ENCODE assay signal across 9 cellular contexts in genomic region chr6:116531675-116532570, GRCh38. TPM values are rescaled to one million over a fixed set of nuclear protein-coding genes. Genes with fewer than 3 reads are reported as not detected.
A peak's percentile ranks its signal among the peaks of the same experiment; 100 is the strongest.
DNase-seq lines count a peak whose midpoint lies in the region; ATAC-seq and TF ChIP-seq lines count a peak whose summit lies in the region.
"Had no signal": no experiment of that assay in that cellular context is flagged by ENCODE, and none has a peak within 500 bp of the region (broad histone marks: within the 10 kb centered on the region; RNA-seq: fewer than 3 reads in every experiment).

No MANE protein-coding gene starts in this region.

- CTCF ChIA-PET in IMR-90 (lab: Yijun Ruan, JAX), result interaction anchor here (0.6 to 2.1 kb wide), 7 partner anchors 9 to 308 kb away, joined by 3 to 12 read pairs (median 3); partner anchors contain the start of gene CALHM5

- H3K4me1 ChIP-seq in IMR-90 (ENCODE audit: control insufficient read depth, insufficient read depth, low read length) (peaks cover 13% of the 10 kb centered on the region), psoas muscle (peaks cover 3% of the 10 kb centered on the region)

- POLR2A ChIA-PET in IMR-90 (lab: Charles Lee; ENCODE audit: unreplicated experiment), result interaction anchor here (1.0 kb wide), 1 partner anchor 9 kb away, joined by 3 read pairs; no protein-coding TSS in a partner anchor

- no peak overlapping the region for H3K4ac ChIP-seq in IMR-90 (ENCODE audit: low read depth, low read length)

- no TSS peak for BruUV-seq in IMR-90 (replicated peaks; lab: Mats Ljungman, UMichigan)

- intact Hi-C loops in IMR-90 (cut with micrococcal nuclease), result loop anchor here (1.0 to 2.0 kb wide), 6 partner anchors 19 to 309 kb away; partner anchors contain the start of gene DSE
- intact Hi-C loops in activated T-helper 2 cell treated with anti-CD3 and anti-CD28 coated beads, Interferon-gamma antibody, Interleukin-2, Interleukin-4, amounts not matched to agents 10 μg/mL and 5 μg/mL and 100 μg/mL, durations not matched to agents 14 hours and 24 hours and 36 hours (cut with micrococcal nuclease), result loop anchor here (1.0 to 5.0 kb wide), 5 partner anchors 88 to 313 kb away; partner anchors contain the start of gene DSE
- intact Hi-C loops in psoas muscle (cut with DNase I), result loop anchor here (5.0 to 10.0 kb wide), 3 partner anchors 90 to 245 kb away; no protein-coding TSS in a partner anchor

- H3K18ac ChIP-seq in IMR-90 (ENCODE audit: low read depth, low read length), result no peak overlapping the region

- no peak overlapping the region for H3K27ac Mint-ChIP-seq in activated T-helper 2 cell treated with anti-CD3 and anti-CD28 coated beads, Interferon-gamma antibody, Interleukin-2, Interleukin-4, amounts not matched to agents 10 μg/mL and 5 μg/mL and 100 μg/mL, durations not matched to agents 14 hours and 24 hours and 36 hours
- H3K27ac Mint-ChIP-seq: dendritic cell treated with granulocyte-macrophage colony-stimulating factor and Interleukin-4, amounts not matched to agents 40 ng/mL and 50 ng/mL, for 4 days had no signal

- no peak overlapping the region for H3K56ac ChIP-seq in IMR-90 (ENCODE audit: extremely low read depth, insufficient read depth, low read length)

- WGBS in IMR-90 (ENCODE audit: extremely low coverage in 2 of 2, insufficient read length in 1 of 2), 2 experiments, result 67% methylated on average over 3 of the region's 12 CpGs; no CpG with 5 or more reads in 1 of the 2 experiments
- WGBS in psoas muscle, 3 donors, result 82 to 87% (median 86%) methylated on average over 12 of the region's 12 CpGs

- no peaks in the 10 kb centered on the region for H4K20me1 ChIP-seq in IMR-90 (ENCODE audit: insufficient read depth, low read length)

- H3K14ac ChIP-seq in IMR-90 (replicated peaks; ENCODE audit: low read depth, low read length), result no peak overlapping the region

- DNase-seq in DMS53 treated with DMSO at 0.1 percent for 48 hours (lab: John Stamatoyannopoulos, UW; ENCODE audit: unreplicated experiment) (peak; percentile 23), IMR-90 (peak; percentile 82), SHP77 treated with DMSO at 0.1 percent for 48 hours (lab: John Stamatoyannopoulos, UW) (peak; percentile 57), glomerular endothelial cell (ENCODE audit: extremely low read depth, low read depth, low spot score) (peak; percentile 45), psoas muscle (peak in 1 of 2 donors; percentile 31)
- DNase-seq in activated T-helper 2 cell treated with anti-CD3 and anti-CD28 coated beads, Interferon-gamma antibody, Interleukin-2, Interleukin-4, amounts not matched to agents 10 μg/mL and 5 μg/mL and 100 μg/mL, durations not matched to agents 14 hours and 24 hours and 36 hours (ENCODE audit: low spot score), result peak; percentile 34

- 0 out of 4 replicates have a peak, but pooled peaks cover 0 to 3% of the 10 kb centered on the region in 2 experiments for H3K79me1 ChIP-seq in IMR-90 (ENCODE audit: low read depth in 1 of 2, low read length in 2 of 2)

- no peaks in the 10 kb centered on the region for H3K36me3 Mint-ChIP-seq in activated T-helper 2 cell treated with anti-CD3 and anti-CD28 coated beads, Interferon-gamma antibody, Interleukin-2, Interleukin-4, amounts not matched to agents 10 μg/mL and 5 μg/mL and 100 μg/mL, durations not matched to agents 14 hours and 24 hours and 36 hours (ENCODE audit: low read depth)

- no peaks in the 10 kb centered on the region for H3K9me3 Mint-ChIP-seq in activated T-helper 2 cell treated with anti-CD3 and anti-CD28 coated beads, Interferon-gamma antibody, Interleukin-2, Interleukin-4, amounts not matched to agents 10 μg/mL and 5 μg/mL and 100 μg/mL, durations not matched to agents 14 hours and 24 hours and 36 hours
- H3K9me3 Mint-ChIP-seq: dendritic cell treated with granulocyte-macrophage colony-stimulating factor and Interleukin-4, amounts not matched to agents 40 ng/mL and 50 ng/mL, for 4 days had no signal

- no peak for TF ChIP-seq POLR2A in IMR-90 (IDR thresholded peaks at IDR 0.05; ENCODE audit: low read depth, low read length)

- TF ChIP-seq CTCF in IMR-90 (conservative IDR thresholded peaks at IDR 0.05; ENCODE audit: low read depth, low read length), result peak; percentile 78
- peak; percentile 85 for TF ChIP-seq CTCF in psoas muscle (IDR thresholded peaks at IDR 0.05)

- H4K8ac ChIP-seq in IMR-90 (ENCODE audit: low read depth in 2 of 2, low read length in 2 of 2), result no peak overlapping the region

- ATAC-seq in GM21423 (IDR thresholded peaks at IDR 0.05; ENCODE audit: unreplicated experiment), result peak; percentile 78
- peak; percentile 86 for ATAC-seq in IMR-90 (ENCODE audit: low read depth)
- peak; percentile 79 to 91 (median 90) for ATAC-seq in psoas muscle
- ATAC-seq in HG03025 (IDR thresholded peaks at IDR 0.05; ENCODE audit: low FRiP score, unreplicated experiment), result no peak

- H3K4me3 ChIP-seq in IMR-90 (ENCODE audit: insufficient read depth, low read depth, low read length) (no peak overlapping the region), psoas muscle (no peak overlapping the region)

- H2AFZ ChIP-seq in IMR-90 (replicated peaks; ENCODE audit: low read length, poor library complexity), result no peak overlapping the region

- H3K9ac ChIP-seq in IMR-90 (ENCODE audit: low read depth, low read length), result no peak overlapping the region

- H2BK15ac ChIP-seq in IMR-90 (ENCODE audit: low read depth, low read length), result peak overlapping the region; percentile 66; the same call in 1 of the 3 replicates

- peak; percentile 74 for TF ChIP-seq RAD21 in IMR-90 (IDR thresholded peaks at IDR 0.05; ENCODE audit: low read length)

- H2BK5ac ChIP-seq in IMR-90 (ENCODE audit: low read depth, low read length, poor library complexity, severe bottlenecking), result peak overlapping the region; percentile 1

- H3K27me3 Mint-ChIP-seq in activated T-helper 2 cell treated with anti-CD3 and anti-CD28 coated beads, Interferon-gamma antibody, Interleukin-2, Interleukin-4, amounts not matched to agents 10 μg/mL and 5 μg/mL and 100 μg/mL, durations not matched to agents 14 hours and 24 hours and 36 hours (ENCODE audit: low read depth), result peaks cover 53% of the 10 kb centered on the region
- H3K27me3 Mint-ChIP-seq: dendritic cell treated with granulocyte-macrophage colony-stimulating factor and Interleukin-4, amounts not matched to agents 40 ng/mL and 50 ng/mL, for 4 days had no signal

- H3K36me3 ChIP-seq in IMR-90 (ENCODE audit: control insufficient read depth, insufficient read depth, low read length), result no peaks in the 10 kb centered on the region
- no peaks in the 10 kb centered on the region for H3K36me3 ChIP-seq in psoas muscle (ENCODE audit: insufficient read depth in 1 of 2, low read depth in 1 of 2)

- no peaks in the 10 kb centered on the region for H3K9me3 ChIP-seq in IMR-90 (ENCODE audit: control insufficient read depth, insufficient read depth, low read length)
- H3K9me3 ChIP-seq in psoas muscle, result no peaks in the 10 kb centered on the region

- H3K4me3 Mint-ChIP-seq in activated T-helper 2 cell treated with anti-CD3 and anti-CD28 coated beads, Interferon-gamma antibody, Interleukin-2, Interleukin-4, amounts not matched to agents 10 μg/mL and 5 μg/mL and 100 μg/mL, durations not matched to agents 14 hours and 24 hours and 36 hours (ENCODE audit: low read depth), result no peak overlapping the region
- H3K4me3 Mint-ChIP-seq: dendritic cell treated with granulocyte-macrophage colony-stimulating factor and Interleukin-4, amounts not matched to agents 40 ng/mL and 50 ng/mL, for 4 days had no signal

- H3K27ac ChIP-seq in IMR-90 (ENCODE audit: insufficient read depth, low read length) (no peak overlapping the region), psoas muscle (no peak overlapping the region)

- dilution Hi-C loops in IMR-90 (cut with HindIII; ENCODE audit: low sequenced_read_pairs, unreplicated experiment), result no loop called here

- no peak overlapping the region for H3K4me2 ChIP-seq in IMR-90 (ENCODE audit: low read depth, low read length)

- H3K4me1 Mint-ChIP-seq in activated T-helper 2 cell treated with anti-CD3 and anti-CD28 coated beads, Interferon-gamma antibody, Interleukin-2, Interleukin-4, amounts not matched to agents 10 μg/mL and 5 μg/mL and 100 μg/mL, durations not matched to agents 14 hours and 24 hours and 36 hours (ENCODE audit: low read depth), result peaks cover 1% of the 10 kb centered on the region

- peaks cover 15% of the 10 kb centered on the region for H3K9me1 ChIP-seq in IMR-90 (ENCODE audit: insufficient read depth, low read length)

- H3K27me3 ChIP-seq in IMR-90 (ENCODE audit: control insufficient read depth, insufficient read depth, low read length) (no peaks in the 10 kb centered on the region), psoas muscle (ENCODE audit: insufficient read depth in 3 of 3, low read length in 2 of 3) (no peaks in the 10 kb centered on the region)

- no peak overlapping the region for H2AK5ac ChIP-seq in IMR-90 (ENCODE audit: low read depth, low read length)

- no peak overlapping the region; the same call in 1 of the 2 replicates for H2BK20ac ChIP-seq in IMR-90 (ENCODE audit: low read depth, low read length)

- no peak overlapping the region for H3K23ac ChIP-seq in IMR-90 (ENCODE audit: low read depth, low read length)

- H2AK9ac ChIP-seq in IMR-90 (replicated peaks; ENCODE audit: low read depth, low read length, poor library complexity), result no peak overlapping the region

- no peak overlapping the region for H4K91ac ChIP-seq in IMR-90 (ENCODE audit: insufficient read depth, low read depth, low read length)

- no peak overlapping the region for H4K5ac ChIP-seq in IMR-90 (ENCODE audit: low read depth, low read length)

- in situ Hi-C loops in IMR-90 (cut with MboI; ENCODE audit: low sequenced_read_pairs), result loop anchor here (10.0 kb wide), 2 partner anchors 237 to 267 kb away; no protein-coding TSS in a partner anchor

- no peak overlapping the region for H2BK120ac ChIP-seq in IMR-90 (ENCODE audit: low read depth, low read length)

RNA-seq across cellular contexts. Expression of gene TRAPPC3L, which starts 13.6 kb away (rescaled TPM):
- under 0.01 TPM in 1 of 2 replicates, not detected in the other for total RNA-seq in IMR-90 (2012; rRNA removed)
- polyA plus RNA-seq in IMR-90 (2012; rRNA removed), result 0.03 TPM in 1 of 2 replicates, not detected in the other
- polyA plus RNA-seq in IMR-90 (2012; cell fraction: cytosol; rRNA removed), result not detected in 2 replicates
- polyA plus RNA-seq in IMR-90 (2012; cell fraction: nucleus; rRNA removed; ENCODE audit: low replicate concordance), result not detected in 2 replicates
- not detected in 2 replicates for total RNA-seq in activated T-helper 2 cell treated with anti-CD3 and anti-CD28 coated beads, Interferon-gamma antibody, Interleukin-2, Interleukin-4, amounts not matched to agents 10 μg/mL and 5 μg/mL and 100 μg/mL, durations not matched to agents 14 hours and 24 hours and 36 hours
- total RNA-seq in glomerular endothelial cell, result 0.34 TPM in 1 of 2 replicates, not detected in the other
- not detected for total RNA-seq in psoas muscle
- under 1 TPM; 0.03 to 0.16 (median 0.06) TPM for polyA plus RNA-seq in psoas muscle

RNA-seq across cellular contexts. Expression of gene CALHM5, which starts 20.5 kb away (rescaled TPM):
- total RNA-seq in IMR-90 (2012; rRNA removed) (10.6 and 10.8 TPM in 2 replicates), glomerular endothelial cell (4.8 and 5.5 TPM in 2 replicates), psoas muscle (1 to 10 TPM in 1 of 4 donors, under 1 TPM in 3; 0.58 to 1.2 (median 0.82) TPM)
- polyA plus RNA-seq in IMR-90 (2012; rRNA removed) (2.8 and 3.3 TPM in 2 replicates), psoas muscle (under 1 TPM; 0.52 to 0.82 (median 0.73) TPM)
- 1.1 and 2.0 TPM in 2 replicates for polyA plus RNA-seq in IMR-90 (2012; cell fraction: cytosol; rRNA removed)
- polyA plus RNA-seq in IMR-90 (2012; cell fraction: nucleus; rRNA removed; ENCODE audit: low replicate concordance), result 0.29 and 1.6 TPM in 2 replicates
- not detected in 2 replicates for total RNA-seq in activated T-helper 2 cell treated with anti-CD3 and anti-CD28 coated beads, Interferon-gamma antibody, Interleukin-2, Interleukin-4, amounts not matched to agents 10 μg/mL and 5 μg/mL and 100 μg/mL, durations not matched to agents 14 hours and 24 hours and 36 hours

RNA-seq across cellular contexts. Expression of gene CALHM4, which starts 21.6 kb away (rescaled TPM):
- not detected in 2 replicates for total RNA-seq in IMR-90 (2012; rRNA removed)
- 0.07 and 0.11 TPM in 2 replicates for polyA plus RNA-seq in IMR-90 (2012; rRNA removed)
- not detected in 2 replicates for polyA plus RNA-seq in IMR-90 (2012; cell fraction: cytosol; rRNA removed)
- 0.04 and 0.16 TPM in 2 replicates for polyA plus RNA-seq in IMR-90 (2012; cell fraction: nucleus; rRNA removed; ENCODE audit: low replicate concordance)
- total RNA-seq in activated T-helper 2 cell treated with anti-CD3 and anti-CD28 coated beads, Interferon-gamma antibody, Interleukin-2, Interleukin-4, amounts not matched to agents 10 μg/mL and 5 μg/mL and 100 μg/mL, durations not matched to agents 14 hours and 24 hours and 36 hours, result not detected in 2 replicates
- not detected in 2 replicates for total RNA-seq in glomerular endothelial cell
- 1 to 10 TPM in 1 of 4 donors, under 1 TPM in 2, not detected in 1; 0.27 to 1.2 (median 0.34) TPM for total RNA-seq in psoas muscle
- under 1 TPM in 2 of 3 donors, not detected in 1; 0.07 to 0.86 TPM for polyA plus RNA-seq in psoas muscle

RNA-seq across cellular contexts. Expression of gene RWDD1, which starts 39.4 kb away (rescaled TPM):
- total RNA-seq in IMR-90 (2012; rRNA removed), result 35.8 and 92.8 TPM in 2 replicates
- 22.8 and 23.6 TPM in 2 replicates for polyA plus RNA-seq in IMR-90 (2012; rRNA removed)
- 12.9 and 19.1 TPM in 2 replicates for polyA plus RNA-seq in IMR-90 (2012; cell fraction: cytosol; rRNA removed)
- 4.5 and 6.9 TPM in 2 replicates for polyA plus RNA-seq in IMR-90 (2012; cell fraction: nucleus; rRNA removed; ENCODE audit: low replicate concordance)
- total RNA-seq in activated T-helper 2 cell treated with anti-CD3 and anti-CD28 coated beads, Interferon-gamma antibody, Interleukin-2, Interleukin-4, amounts not matched to agents 10 μg/mL and 5 μg/mL and 100 μg/mL, durations not matched to agents 14 hours and 24 hours and 36 hours, result 40.6 and 42.1 TPM in 2 replicates
- 25.6 and 34.9 TPM in 2 replicates for total RNA-seq in glomerular endothelial cell
- 10 to 100 TPM; 49.5 to 71.4 (median 69.3) TPM for total RNA-seq in psoas muscle
- 100 to 1,000 TPM in 1 of 3 donors, 10 to 100 TPM in 2; 72.0 to 153 (median 86.5) TPM for polyA plus RNA-seq in psoas muscle
